Comparison of ENCODE assay signal across 27 cellular contexts in genomic region chr10:50579491-50580259, GRCh38. TPM values are rescaled to one million over a fixed set of nuclear protein-coding genes. Genes with fewer than 3 reads are reported as not detected.
DNase-seq lines count a peak whose midpoint lies in the region; ATAC-seq, FAIRE-seq and TF ChIP-seq lines count a peak whose summit lies in the region.
"Had no signal": no experiment of that assay in that cellular context is flagged by ENCODE, and none has a peak within 500 bp of the region (broad histone marks: within the 10 kb centered on the region; RNA-seq: fewer than 3 reads in every experiment).

No MANE protein-coding gene starts in this region.

- H3K27me3 ChIP-seq in bronchial epithelial cell (ENCODE audit: control insufficient read depth, insufficient read depth, low read length), result no peaks in the 10 kb centered on the region
- no peaks in the 10 kb centered on the region for H3K27me3 ChIP-seq in Karpas-422 (ENCODE audit: low read length)
- H3K27me3 ChIP-seq: ascending aorta had no signal

- H3K9me3 ChIP-seq in mucosa of descending colon (no peaks in the 10 kb centered on the region), Karpas-422 (ENCODE audit: low read length) (no peaks in the 10 kb centered on the region)
- H3K9me3 ChIP-seq: ascending aorta had no signal

- TF ChIP-seq CTCF in bronchial epithelial cell (IDR thresholded peaks at IDR 0.05; ENCODE audit: insufficient read depth, low read length, severe bottlenecking) (no peak), mucosa of descending colon (IDR thresholded peaks at IDR 0.05) (no peak), lower leg skin (IDR thresholded peaks at IDR 0.05) (no peak)

- 65 to 70% methylated on average over 4 of the region's 4 CpGs for WGBS in lower leg skin, 2 donors

- DNase-seq in SIG-M5 treated with dmso at 0.1 percent for 504 hours (lab: John Stamatoyannopoulos, UW; ENCODE audit: unreplicated experiment) (peak; percentile 17), SIG-M5 (lab: John Stamatoyannopoulos, UW) (no peak), bronchial epithelial cell (ENCODE audit: low read depth) (peak; percentile 79), mucosa of descending colon (no peak), Karpas-422 (no peak), lower leg skin (ENCODE audit: low spot score in 2 of 2) (no peak), NCI-H82 (lab: John Stamatoyannopoulos, UW) (no peak)
- DNase-seq: activated B cell treated with CpG ODN at 0.5 μM for 24 hours; activated CD8-positive, alpha-beta T cell treated with anti-CD3 and anti-CD28 coated beads, Interleukin-2, amount 10 ng/mL, durations not matched to agents 7 days and 5 days; activated naive CD4-positive, alpha-beta T cell treated with anti-CD3 and anti-CD28 coated beads, Interleukin-2, amount 50 U/mL, for 16 hours; activated T-cell treated with anti-CD3 and anti-CD28 coated beads, Interleukin-2, amount 50 U/mL, for 4 hours; C1 segment of cervical spinal cord; DND-41; effector CD8-positive, alpha-beta T cell; immature natural killer cell; Kasumi-1; naive B cell; NCI-H1092 treated with DMSO at 0.1 percent for 48 hours; NCI-H2107; NCI-H526 treated with DMSO at 0.1 percent for 48 hours; SHP77 treated with DMSO at 0.1 percent for 48 hours; stimulated activated CD4-positive, alpha-beta T cell treated with anti-CD3 and anti-CD28 coated beads, Interleukin-2, amount 100 ng/mL, for 24 hours had no signal

- no peaks in the 10 kb centered on the region for H3K36me3 ChIP-seq in bronchial epithelial cell (ENCODE audit: control insufficient read depth, insufficient read depth, low read length)
- H3K36me3 ChIP-seq in mucosa of descending colon (ENCODE audit: low read depth), result no peaks in the 10 kb centered on the region
- no peaks in the 10 kb centered on the region for H3K36me3 ChIP-seq in Karpas-422 (ENCODE audit: insufficient read depth, low read length)
- H3K36me3 ChIP-seq: ascending aorta had no signal

- ATAC-seq in mucosa of descending colon, result peak; percentile 91
- ATAC-seq in GM18873 (IDR thresholded peaks at IDR 0.05; ENCODE audit: low FRiP score, unreplicated experiment), result no peak
- ATAC-seq: activated CD8-positive, alpha-beta T cell treated with anti-CD3 and anti-CD28 coated beads, Interleukin-2, amount 10 ng/mL, durations not matched to agents 7 days and 5 days; activated T-cell treated with anti-CD3 and anti-CD28 coated beads, Interleukin-2, amount 50 U/mL, for 4 hours had no signal

- H3K4me1 ChIP-seq in mucosa of descending colon (ENCODE audit: low read depth) (peaks cover 29% of the 10 kb centered on the region), Karpas-422 (ENCODE audit: low read length) (no peaks in the 10 kb centered on the region)

- H3K9me2 ChIP-seq in Karpas-422 (replicated peaks; ENCODE audit: insufficient read depth, low read length), result no peaks in the 10 kb centered on the region

- H3K79me2 ChIP-seq in Karpas-422 (ENCODE audit: low read length), result no peaks in the 10 kb centered on the region

- intact Hi-C loops in mucosa of descending colon (cut with DNase I, micrococcal nuclease) (no loop called here), lower leg skin (cut with DNase I; ENCODE audit: low total_unique reads) (no loop called here)

- no peak overlapping the region for H3K9ac ChIP-seq in Karpas-422 (ENCODE audit: low read length)

- no peak overlapping the region for H3K4me2 ChIP-seq in Karpas-422 (ENCODE audit: low read depth, low read length, poor library complexity, severe bottlenecking)

- TF ChIP-seq POLR2A in lower leg skin (IDR thresholded peaks at IDR 0.05), result no peak

- H3K4me3 ChIP-seq in bronchial epithelial cell (ENCODE audit: low read depth, low read length) (no peak overlapping the region), mucosa of descending colon (no peak overlapping the region), Karpas-422 (ENCODE audit: low read length) (no peak overlapping the region), lower leg skin (ENCODE audit: low read depth, poor library complexity, severe bottlenecking) (no peak overlapping the region)
- H3K4me3 ChIP-seq: ascending aorta, lung had no signal

- no peak overlapping the region for H2AFZ ChIP-seq in Karpas-422 (ENCODE audit: low read length)

- no peak overlapping the region for H3K27ac ChIP-seq in Karpas-422 (ENCODE audit: low read length)
- H3K27ac ChIP-seq: ascending aorta had no signal

- FAIRE-seq in bronchial epithelial cell (lab: Jason Lieb, UNC), result no peak
- FAIRE-seq: A204.1, urothelium cell line had no signal

- H4K20me1 ChIP-seq in Karpas-422 (ENCODE audit: insufficient read depth, low read depth, low read length), result peaks cover 32% of the 10 kb centered on the region; the same call in 1 of the 2 replicates

RNA-seq across cellular contexts. Expression of gene SGMS1, which starts 44.1 kb away (rescaled TPM):
- total RNA-seq in bronchial epithelial cell, result 21.3 and 32.1 TPM in 2 replicates
- 10 to 100 TPM; 14.4 to 28.4 (median 20.0) TPM for total RNA-seq in mucosa of descending colon
- 2.9 and 7.9 TPM in 2 replicates for total RNA-seq in Karpas-422 (2014; rRNA removed; shearing (Covaris generic); ENCODE audit: low replicate concordance)
- total RNA-seq in lower leg skin, result 100 to 1,000 TPM; 153 to 235 (median 186) TPM

Comparison
In these comparisons a context has a peak if more than half of its experiments do, and no peak if none do; other contexts are left out.
1. DNase-seq: peak in SIG-M5 treated with dmso at 0.1 percent for 504 hours (single experiment) and bronchial epithelial cell (single experiment); none in SIG-M5 (single experiment), mucosa of descending colon (0 of 3), Karpas-422 (single experiment), lower leg skin (0 of 2) and NCI-H82 (single experiment).